ENCODE assay signal across 8 cellular contexts in the genomic region with DNA sequence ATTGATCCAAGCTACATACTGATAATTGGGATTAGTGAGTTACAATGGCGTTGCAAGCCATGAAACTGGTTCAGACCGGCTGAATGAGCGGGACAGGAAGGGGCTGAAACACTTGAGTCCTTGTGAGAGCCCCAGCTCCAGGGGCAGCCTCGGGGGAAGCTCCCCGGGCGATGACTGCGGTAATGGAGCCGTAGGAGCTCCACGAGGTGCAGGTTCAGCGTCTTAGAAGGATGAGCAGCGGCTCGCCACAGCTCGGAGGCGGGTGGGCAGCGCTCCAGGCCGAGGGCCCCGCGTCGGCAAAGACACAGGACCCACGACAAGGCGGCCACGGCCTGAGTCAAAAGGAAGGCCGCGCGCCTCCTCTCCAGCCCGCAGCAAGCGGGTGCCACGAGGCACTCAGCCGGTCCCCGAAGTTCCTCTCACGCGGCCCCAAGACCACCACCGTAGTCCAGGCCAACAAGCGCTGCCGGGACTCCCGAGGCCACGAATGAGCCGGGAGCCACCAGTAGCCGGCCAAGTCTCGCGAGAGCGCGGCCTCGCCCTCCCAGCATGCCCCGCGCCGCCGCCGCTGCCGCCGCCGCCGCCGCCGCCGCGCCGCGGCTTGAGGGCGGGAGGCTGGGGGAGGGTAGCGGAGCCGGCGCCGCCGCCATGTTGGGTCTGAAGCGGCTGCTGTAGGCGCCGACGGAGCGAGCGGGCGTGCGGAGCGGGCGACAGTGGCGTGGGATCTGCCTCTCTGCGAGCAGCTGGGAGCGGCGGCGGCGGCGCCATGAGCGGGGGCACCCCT. TPM values are rescaled to one million over a fixed set of nuclear protein-coding genes. Genes with fewer than 3 reads are reported as not detected.
A peak's percentile ranks its signal among the peaks of the same experiment; 100 is the strongest.
DNase-seq lines count a peak whose midpoint lies in the region; TF ChIP-seq lines count a peak whose summit lies in the region.

A gene (plus strand): TSS at position 628 of the 784 bp plus-strand sequence. CDS start 139 bp downstream, at position 767.

- peaks cover 56% of the 10 kb centered on the region for H3K79me2 ChIP-seq in neural progenitor cell (ENCODE audit: low read depth)

- H3K27me3 ChIP-seq in neural progenitor cell (no peaks in the 10 kb centered on the region), stomach smooth muscle (ENCODE audit: control insufficient read depth in 1 of 2, insufficient read depth in 2 of 2, low read length in 2 of 2) (no peaks in the 10 kb centered on the region)

- peaks cover 31% of the 10 kb centered on the region for H3F3A ChIP-seq in neural progenitor cell (ENCODE audit: low read depth)

- H3K36me3 ChIP-seq in neural progenitor cell (peaks cover 9% of the 10 kb centered on the region), stomach smooth muscle (ENCODE audit: control insufficient read depth in 2 of 2, insufficient read depth in 2 of 2, low read length in 2 of 2) (no peaks in the 10 kb centered on the region)

- DNase-seq in EH (ENCODE audit: low read depth) (peak; percentile 91), GOT3 (lab: John Stamatoyannopoulos, UW) (peak; percentile 76), LoVo (ENCODE audit: low spot score) (peak; percentile 92), SHP77 treated with DMSO at 0.1 percent for 48 hours (lab: John Stamatoyannopoulos, UW) (peak; percentile 44), activated gamma-delta T cell treated with Interleukin-2 at 50 U/mL for 16 hours (peak; percentile 89), foreskin fibroblast (peak; percentile 90 to 97), neural progenitor cell (ENCODE audit: low spot score) (peak; percentile 97)

- TF ChIP-seq CTCF in foreskin fibroblast (IDR thresholded peaks at IDR 0.05; ENCODE audit: low read depth, low read length), result no peak
- TF ChIP-seq CTCF in neural progenitor cell (IDR thresholded peaks at IDR 0.05), result no peak

- H3K27ac ChIP-seq in neural progenitor cell (peak within 1 kb of the TSS; percentile 99), stomach smooth muscle (ENCODE audit: low read length) (peak within 1 kb of the TSS; percentile 98)

- H3K4me1 ChIP-seq in neural progenitor cell (peaks cover 40% of the 10 kb centered on the region), stomach smooth muscle (ENCODE audit: control insufficient read depth, insufficient read depth, low read length) (peaks cover 22% of the 10 kb centered on the region)

- peaks cover 53% of the 10 kb centered on the region for H3K4me1 Mint-ChIP-seq in neural progenitor cell

- H4K20me1 ChIP-seq in neural progenitor cell (ENCODE audit: low read depth), result peaks cover 38% of the 10 kb centered on the region

- peaks cover 8% of the 10 kb centered on the region for H3K36me3 Mint-ChIP-seq in neural progenitor cell

- H3K9ac ChIP-seq in neural progenitor cell, result peak within 1 kb of the TSS; percentile 98
- H3K9ac ChIP-seq in stomach smooth muscle (ENCODE audit: low read length in 2 of 2), result peak within 1 kb of the TSS; percentile 97 to 98

- H3K4me3 Mint-ChIP-seq in neural progenitor cell, result peak within 1 kb of the TSS; percentile 96

- H3K4me2 ChIP-seq in neural progenitor cell, result peak within 1 kb of the TSS; percentile 88

- no peaks in the 10 kb centered on the region for H3K9me3 Mint-ChIP-seq in neural progenitor cell

- peaks cover 10% of the 10 kb centered on the region for H3K27me3 Mint-ChIP-seq in neural progenitor cell (ENCODE audit: insufficient read depth, low read depth)

- peak within 1 kb of the TSS; percentile 90 for H2AFZ ChIP-seq in neural progenitor cell (replicated peaks)

- no peaks in the 10 kb centered on the region for H3K9me3 ChIP-seq in neural progenitor cell (ENCODE audit: low read depth)
- no peaks in the 10 kb centered on the region for H3K9me3 ChIP-seq in stomach smooth muscle (ENCODE audit: control insufficient read depth in 2 of 2, low read length in 2 of 2)

- H3K4me3 ChIP-seq in foreskin fibroblast (ENCODE audit: low read depth in 1 of 2, low read length in 2 of 2), result peak within 1 kb of the TSS; percentile 94 to 95
- peak within 1 kb of the TSS; percentile 91 for H3K4me3 ChIP-seq in neural progenitor cell
- peak within 1 kb of the TSS; percentile 93 to 99 for H3K4me3 ChIP-seq in stomach smooth muscle (ENCODE audit: low read length in 2 of 2)

- H3K27ac Mint-ChIP-seq in neural progenitor cell, result peak within 1 kb of the TSS; percentile 99

RNA-seq across cellular contexts. Expression of the gene that starts here (rescaled TPM):
- total RNA-seq in neural progenitor cell (ENCODE audit: low replicate concordance), result 152 and 157 TPM in 2 replicates

Comparison
In these comparisons a context has a peak if more than half of its experiments do, and no peak if none do; other contexts are left out.
1. Peak in every context shown above with its lines: DNase-seq, H3K4me3 ChIP-seq and H3K27ac ChIP-seq.
2. DNase-seq: peak in every context shown above with its lines; median percentile 97 in neural progenitor cell; 94 in foreskin fibroblast; 92 in LoVo; 91 in EH; 89 in activated gamma-delta T cell treated with Interleukin-2 at 50 U/mL for 16 hours; 76 in GOT3; 44 in SHP77 treated with DMSO at 0.1 percent for 48 hours.